Comparison of ENCODE assay signal across 10 cellular contexts in genomic region chr15:95604634-95605036, GRCh38.
DNase-seq lines count a peak whose midpoint lies in the region; ATAC-seq, FAIRE-seq and TF ChIP-seq lines count a peak whose summit lies in the region.
"Had no signal": no experiment of that assay in that cellular context is flagged by ENCODE, and none has a peak within 500 bp of the region (broad histone marks: within the 10 kb centered on the region; RNA-seq: fewer than 3 reads in every experiment).

No MANE protein-coding gene starts in this region.

- no peaks in the 10 kb centered on the region for H3K9me2 ChIP-seq in MM.1S (replicated peaks; ENCODE audit: insufficient read depth, low read length)

- H3K27me3 ChIP-seq in RWPE2 (ENCODE audit: insufficient read depth, poor library complexity, severe bottlenecking) (no peaks in the 10 kb centered on the region), ovary (no peaks in the 10 kb centered on the region), MM.1S (replicated peaks; ENCODE audit: insufficient read depth, low read length) (no peaks in the 10 kb centered on the region)

- H3K9me3 ChIP-seq in RWPE2 (ENCODE audit: severe bottlenecking) (no peaks in the 10 kb centered on the region), ovary (no peaks in the 10 kb centered on the region), MM.1S (replicated peaks; ENCODE audit: insufficient read depth, low read length) (no peaks in the 10 kb centered on the region)

- H3K4me1 ChIP-seq in RWPE2 (ENCODE audit: insufficient read depth, poor library complexity, severe bottlenecking) (peaks cover 2% of the 10 kb centered on the region), ovary (ENCODE audit: insufficient read depth) (no peaks in the 10 kb centered on the region), MM.1S (ENCODE audit: low read length) (no peaks in the 10 kb centered on the region)

- in situ Hi-C loops in Caki2 (cut with HindIII; ENCODE audit: low pct_unique_long_range_greater_than_20kb, low sequenced_read_pairs) = no loop called here

- ATAC-seq in RWPE2 (ENCODE audit: low read depth) (peak; percentile 23; the same call in 1 of the 3 replicates), GM18868 (IDR thresholded peaks at IDR 0.05; ENCODE audit: unreplicated experiment) (no peak)
- ATAC-seq: activated CD4-positive, alpha-beta T cell treated with anti-CD3 and anti-CD28 coated beads for 36 hours had no signal

- H3K79me2 ChIP-seq in MM.1S (ENCODE audit: low read length) = no peaks in the 10 kb centered on the region

- H3K4me3 ChIP-seq in RWPE2 (ENCODE audit: severe bottlenecking) (no peak overlapping the region), fibroblast of the aortic adventitia (ENCODE audit: low read depth, low read length) (no peak overlapping the region), ovary (no peak overlapping the region), MM.1S (ENCODE audit: low read length) (no peak overlapping the region)

- DNase-seq in Caki2 (ENCODE audit: low read depth) = peak; percentile 14
- DNase-seq in RWPE2 (ENCODE audit: low spot score) = no peak
- DNase-seq in fibroblast of the aortic adventitia (ENCODE audit: low read depth) = peak; percentile 98
- DNase-seq in ovary = peak in 3 of 5 donors; percentile 24 to 53 (median 31)
- no peak for DNase-seq in foreskin melanocyte
- no peak for DNase-seq in MM.1S
- no peak for DNase-seq in D721Med (ENCODE audit: insufficient read length, low spot score)
- DNase-seq: activated CD4-positive, alpha-beta T cell treated with anti-CD3 and anti-CD28 coated beads for 36 hours; activated effector memory CD4-positive, alpha-beta T cell treated with anti-CD3 and anti-CD28 coated beads, Interleukin-2, amount 50 U/mL, for 16 hours had no signal

- TF ChIP-seq POLR2A in ovary (IDR thresholded peaks at IDR 0.05) = no peak

- H3K36me3 ChIP-seq in RWPE2 (ENCODE audit: low read depth) = no peaks in the 10 kb centered on the region
- H3K36me3 ChIP-seq in ovary = no peaks in the 10 kb centered on the region
- H3K36me3 ChIP-seq in MM.1S (replicated peaks; ENCODE audit: insufficient read depth, low read length) = no peaks in the 10 kb centered on the region

- no peak overlapping the region for H3K4me2 ChIP-seq in MM.1S (ENCODE audit: low read depth, low read length)

- WGBS in ovary, 3 donors = 0 to 4% (median 3%) methylated on average over 1 of the region's 1 CpG

- TF ChIP-seq CTCF in RWPE2 (IDR thresholded peaks at IDR 0.05; ENCODE audit: poor library complexity, severe bottlenecking) = no peak
- TF ChIP-seq CTCF in fibroblast of the aortic adventitia (IDR thresholded peaks at IDR 0.05; ENCODE audit: insufficient read depth, low read length) = no peak
- TF ChIP-seq CTCF in ovary (IDR thresholded peaks at IDR 0.05) = no peak
- TF ChIP-seq CTCF in MM.1S (IDR thresholded peaks at IDR 0.05; ENCODE audit: low read length) = no peak
- TF ChIP-seq CTCF in D721Med (IDR thresholded peaks at IDR 0.05; ENCODE audit: insufficient read depth, missing control alignments) = no peak

- no peak for TF ChIP-seq EP300 in ovary (IDR thresholded peaks at IDR 0.05)

- H3K27ac ChIP-seq in RWPE2 (ENCODE audit: poor library complexity, severe bottlenecking) = no peak overlapping the region
- H3K27ac ChIP-seq in ovary = no peak overlapping the region
- H3K27ac ChIP-seq in MM.1S (ENCODE audit: low read length) = no peak overlapping the region

- no peaks in the 10 kb centered on the region for H4K20me1 ChIP-seq in MM.1S (ENCODE audit: insufficient read depth, low read length)

- intact Hi-C loops in ovary (cut with DNase I) = loop anchor here in 1 of 4 donors (5.0 kb wide), 1 partner anchor 342 kb away; no protein-coding TSS in a partner anchor

- H3F3A ChIP-seq in MM.1S (ENCODE audit: insufficient read depth, low read length) = no peaks in the 10 kb centered on the region

- no peak overlapping the region for H3K9ac ChIP-seq in MM.1S (ENCODE audit: low read length)

- no peak overlapping the region for H2AFZ ChIP-seq in MM.1S (ENCODE audit: low read length)

- no peak for FAIRE-seq in D721Med (lab: Jason Lieb, UNC)

Comparison
In these comparisons a context has a peak if more than half of its experiments do, and no peak if none do; other contexts are left out.
1. DNase-seq: peak in Caki2 (single experiment), fibroblast of the aortic adventitia (single experiment) and ovary (3 of 5); none in RWPE2 (single experiment), foreskin melanocyte (single experiment), MM.1S (single experiment) and D721Med (single experiment).